In the genomic region with DNA sequence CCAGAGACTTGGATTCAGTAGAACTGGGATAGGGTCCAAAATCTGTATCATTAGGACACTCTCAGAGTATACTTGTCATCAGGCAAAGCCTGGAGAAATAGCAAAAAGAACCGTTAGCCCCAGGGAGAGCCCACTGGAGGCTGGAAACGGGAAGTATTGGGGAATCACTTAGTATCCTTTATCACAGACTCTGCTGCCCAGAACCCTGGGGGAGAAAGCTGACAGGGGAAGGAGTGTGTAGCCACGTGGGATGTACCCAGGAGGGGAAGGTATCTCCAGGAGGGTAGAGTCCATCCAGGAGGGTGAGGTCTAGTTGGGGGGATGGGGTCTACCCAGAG, we compare ENCODE assay signal across 14 cellular contexts.
A peak's percentile ranks its signal among the peaks of the same experiment; 100 is the strongest.
DNase-seq lines count a peak whose midpoint lies in the region; ATAC-seq and TF ChIP-seq lines count a peak whose summit lies in the region.
"Had no signal": no experiment of that assay in that cellular context is flagged by ENCODE, and none has a peak within 500 bp of the region (broad histone marks: within the 10 kb centered on the region; RNA-seq: fewer than 3 reads in every experiment).

No MANE protein-coding gene starts in this region.

- no peak for TF ChIP-seq CTCF in fibroblast of the aortic adventitia (IDR thresholded peaks at IDR 0.05; ENCODE audit: insufficient read depth, low read length)

- no peak for ATAC-seq in GM19351 (IDR thresholded peaks at IDR 0.05; ENCODE audit: unreplicated experiment)

- peak overlapping the region; percentile 15 for H2AFZ ChIP-seq in trophoblast cell (ENCODE audit: insufficient read depth, low read length, poor library complexity)

- H3K4me1 ChIP-seq in BLaER1, result peaks cover 70% of the 10 kb centered on the region
- peaks cover 0 to 2% of the 10 kb centered on the region in 2 experiments for H3K4me1 ChIP-seq in trophoblast cell (ENCODE audit: control insufficient read depth in 1 of 2, insufficient read depth in 2 of 2, low read length in 2 of 2)
- no peaks in the 10 kb centered on the region for H3K4me1 ChIP-seq in effector memory CD4-positive, alpha-beta T cell (ENCODE audit: control insufficient read depth, insufficient read depth, low read length, poor library complexity, severe bottlenecking)

- no peak overlapping the region for H3K4me3 ChIP-seq in BLaER1
- no peak overlapping the region for H3K4me3 ChIP-seq in fibroblast of the aortic adventitia (ENCODE audit: low read depth, low read length)
- H3K4me3 ChIP-seq in trophoblast cell (ENCODE audit: low read depth, low read length), result no peak overlapping the region
- H3K4me3 ChIP-seq in effector memory CD4-positive, alpha-beta T cell (ENCODE audit: insufficient read depth, low read depth, low read length, poor library complexity, severe bottlenecking), result no peak overlapping the region

- peak overlapping the region; percentile 31 for H3K27ac ChIP-seq in BLaER1
- H3K27ac ChIP-seq in trophoblast cell (ENCODE audit: low read depth, low read length), result no peak overlapping the region
- H3K27ac ChIP-seq in effector memory CD4-positive, alpha-beta T cell (ENCODE audit: insufficient read depth, low read length, poor library complexity, severe bottlenecking), result no peak overlapping the region

- no peak overlapping the region for H2BK5ac ChIP-seq in trophoblast cell (ENCODE audit: low read depth, low read length, poor library complexity)

- H3K9ac ChIP-seq in BLaER1, result no peak overlapping the region
- no peak overlapping the region for H3K9ac ChIP-seq in trophoblast cell (ENCODE audit: low read length)

- H3K18ac ChIP-seq in trophoblast cell (ENCODE audit: low read length), result no peak overlapping the region

- no peak overlapping the region for H4K8ac ChIP-seq in trophoblast cell (ENCODE audit: low read depth, low read length)

- H3K79me1 ChIP-seq in trophoblast cell (ENCODE audit: low read length), result no peaks in the 10 kb centered on the region

- H3K4me2 ChIP-seq in BLaER1 (peak overlapping the region; percentile 95), trophoblast cell (ENCODE audit: low read length) (no peak overlapping the region)

- H3K9me3 ChIP-seq in BLaER1, result peaks cover 17% of the 10 kb centered on the region
- peaks cover 7% of the 10 kb centered on the region for H3K9me3 ChIP-seq in trophoblast cell (ENCODE audit: insufficient read depth, low read depth, low read length)
- H3K9me3 ChIP-seq in effector memory CD4-positive, alpha-beta T cell (ENCODE audit: control insufficient read depth, low read length), result no peaks in the 10 kb centered on the region

- H2BK120ac ChIP-seq in trophoblast cell (ENCODE audit: insufficient read depth, low read length, poor library complexity), result no peak overlapping the region

- no peak overlapping the region for H3K4ac ChIP-seq in trophoblast cell (ENCODE audit: low read depth, low read length)

- no peaks in the 10 kb centered on the region for H3K79me2 ChIP-seq in trophoblast cell (ENCODE audit: control insufficient read depth, insufficient read depth, low read length, poor library complexity)

- H3K14ac ChIP-seq in trophoblast cell (ENCODE audit: low read length), result no peak overlapping the region

- DNase-seq in MV-4-11 (lab: John Stamatoyannopoulos, UW), result peak; percentile 30
- peak; percentile 61 for DNase-seq in fibroblast of the aortic adventitia (ENCODE audit: low read depth)
- DNase-seq in trophoblast cell, result no peak
- no peak for DNase-seq in effector memory CD4-positive, alpha-beta T cell
- DNase-seq in A172 (ENCODE audit: low spot score), result no peak
- no peak for DNase-seq in NCI-H526 treated with DMSO at 0.1 percent for 48 hours (lab: John Stamatoyannopoulos, UW)
- DNase-seq: activated CD4-positive, alpha-beta T cell treated with anti-CD3 and anti-CD28 coated beads, Interleukin-2, amount 50 U/mL, for 48 hours; activated naive CD4-positive, alpha-beta T cell treated with anti-CD3 and anti-CD28 coated beads, Interleukin-2, amount 10 ng/mL, durations not matched to agents 7 days and 5 days; C1 segment of cervical spinal cord; kidney glomerular epithelial cell; NCI-H2081 treated with DMSO at 0.1 percent for 48 hours; nephron progenitor cell had no signal

- no CpG with 5 or more reads among the region's 3 CpGs for WGBS in trophoblast cell (ENCODE audit: extremely low coverage, insufficient coverage, insufficient read length)

- no peaks in the 10 kb centered on the region for H3K27me3 ChIP-seq in BLaER1
- no peaks in the 10 kb centered on the region for H3K27me3 ChIP-seq in trophoblast cell (ENCODE audit: insufficient read depth, low read length)
- H3K27me3 ChIP-seq in effector memory CD4-positive, alpha-beta T cell (replicated peaks; ENCODE audit: control insufficient read depth, insufficient read depth, low read length, poor library complexity, severe bottlenecking), result no peaks in the 10 kb centered on the region

- H4K12ac ChIP-seq in trophoblast cell (ENCODE audit: low read depth, low read length), result no peak overlapping the region

- H3K23ac ChIP-seq in trophoblast cell (ENCODE audit: low read length), result no peak overlapping the region

- no peak overlapping the region for H2BK12ac ChIP-seq in trophoblast cell (ENCODE audit: low read length)

- no peak overlapping the region for H4K91ac ChIP-seq in trophoblast cell (ENCODE audit: low read depth, low read length)

- H3K36me3 ChIP-seq in BLaER1 (peaks cover 25% of the 10 kb centered on the region), trophoblast cell (ENCODE audit: control insufficient read depth in 1 of 2, insufficient read depth in 2 of 2, low read length in 2 of 2) (no peaks in the 10 kb centered on the region)
- H3K36me3 ChIP-seq in effector memory CD4-positive, alpha-beta T cell (ENCODE audit: control insufficient read depth, insufficient read depth, low read length), result no peaks in the 10 kb centered on the region

- no peaks in the 10 kb centered on the region for H4K20me1 ChIP-seq in BLaER1

- H2AK5ac ChIP-seq in trophoblast cell (ENCODE audit: low read length), result no peak overlapping the region

Comparison
In these comparisons a context has a peak if more than half of its experiments do, and no peak if none do; other contexts are left out.
1. DNase-seq: peak in MV-4-11 (single experiment) and fibroblast of the aortic adventitia (single experiment); none in trophoblast cell (0 of 2), effector memory CD4-positive, alpha-beta T cell (0 of 3), A172 (single experiment) and NCI-H526 treated with DMSO at 0.1 percent for 48 hours (single experiment).